ENCODE assay signal across 1 cellular context in the genomic region with DNA sequence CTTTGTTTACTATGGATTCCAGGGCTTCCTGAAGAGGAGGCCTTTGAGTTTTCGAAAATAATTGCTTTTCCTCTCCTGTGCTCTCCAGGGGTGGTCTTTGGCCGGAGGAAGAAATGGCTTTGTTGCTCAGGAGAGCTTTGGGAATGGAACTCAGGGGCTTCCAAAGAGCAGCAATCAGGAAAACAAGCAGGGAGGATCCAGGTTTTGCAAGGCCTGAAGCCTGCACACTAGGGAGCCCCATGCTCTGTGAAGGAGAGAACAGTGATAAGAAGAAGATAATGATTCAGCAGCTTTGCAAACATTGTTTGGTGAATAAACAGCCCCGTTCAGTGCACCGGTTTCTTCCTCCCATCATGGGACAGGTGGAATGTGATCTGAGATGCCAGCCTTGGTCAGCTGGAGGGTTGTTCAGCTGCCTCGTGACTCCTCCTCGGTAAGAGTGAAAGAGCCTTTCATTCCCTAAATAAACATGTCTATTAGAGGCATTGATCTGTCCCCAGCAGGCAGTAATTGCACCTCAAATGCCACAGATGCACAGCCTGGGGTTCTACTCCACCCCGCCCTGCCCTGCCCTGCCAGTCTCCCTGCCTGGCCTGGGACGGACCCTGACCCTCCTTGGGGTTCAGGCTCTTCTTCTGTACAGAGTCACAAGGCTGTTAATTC.
A peak's percentile ranks its signal among the peaks of the same experiment; 100 is the strongest.
TF ChIP-seq lines count a peak whose summit lies in the region.

No MANE protein-coding gene starts in this region.

TF ChIP-seq in HepG2, 621 proteins besides CTCF, POLR2A, EP300 and RAD21 (continued from another document and continues in another):
- TF ChIP-seq SOX6 (IDR thresholded peaks at IDR 0.05) (no peak), SOX6 (CRISPR knock-in tag; IDR thresholded peaks at IDR 0.05) (peak; percentile 97), HIVEP1 (CRISPR knock-in tag; IDR thresholded peaks at IDR 0.05) (peak; percentile 57; the same call in 1 of the 2 replicates), MEIS1 (CRISPR knock-in tag; IDR thresholded peaks at IDR 0.05; ENCODE audit: borderline replicate concordance) (peak; percentile 60; the same call in 1 of the 2 replicates), ESRRA (CRISPR knock-in tag; IDR thresholded peaks at IDR 0.05; ENCODE audit: low read depth) (peak; percentile 61), ZSCAN30 (CRISPR knock-in tag; IDR thresholded peaks at IDR 0.05) (no peak), MAF1 (CRISPR knock-in tag; IDR thresholded peaks at IDR 0.05; ENCODE audit: borderline replicate concordance) (0 out of 2 replicates have a peak, but pooled peaks have one; percentile 21), ZNF121 (CRISPR knock-in tag; IDR thresholded peaks at IDR 0.05) (0 out of 2 replicates have a peak, but pooled peaks have one; percentile 15), ATF7 (IDR thresholded peaks at IDR 0.05) (no peak), ATF7 (CRISPR knock-in tag; IDR thresholded peaks at IDR 0.05) (peak; percentile 60; the same call in 1 of the 2 replicates), DPF2 (CRISPR knock-in tag; IDR thresholded peaks at IDR 0.05; ENCODE audit: borderline replicate concordance, low read depth) (peak; percentile 87; the same call in 1 of the 2 replicates), ZKSCAN8 (CRISPR knock-in tag; IDR thresholded peaks at IDR 0.05; ENCODE audit: borderline replicate concordance) (peak; percentile 88; the same call in 1 of the 2 replicates), ZNF224 (CRISPR knock-in tag; IDR thresholded peaks at IDR 0.05) (peak; percentile 69; the same call in 1 of the 2 replicates), GABPB1 (CRISPR knock-in tag; IDR thresholded peaks at IDR 0.05) (peak; percentile 44), SAP130 (CRISPR knock-in tag; IDR thresholded peaks at IDR 0.05; ENCODE audit: low read depth) (peak; percentile 92), HMG20A (CRISPR knock-in tag; IDR thresholded peaks at IDR 0.05; ENCODE audit: borderline replicate concordance) (peak; percentile 87), RAD51 (IDR thresholded peaks at IDR 0.05; ENCODE audit: borderline replicate concordance) (peak; percentile 38; the same call in 1 of the 2 replicates), RARA (CRISPR knock-in tag; IDR thresholded peaks at IDR 0.05) (peak; percentile 82), ZNF709 (CRISPR knock-in tag; IDR thresholded peaks at IDR 0.05) (no peak; the same call in 1 of the 2 replicates), ARNT (IDR thresholded peaks at IDR 0.05) (no peak), SMAD3 (CRISPR knock-in tag; IDR thresholded peaks at IDR 0.05) (peak; percentile 72; the same call in 1 of the 2 replicates), ZNF644 (CRISPR knock-in tag; IDR thresholded peaks at IDR 0.05; ENCODE audit: low read depth) (peak; percentile 57; the same call in 1 of the 2 replicates), REXO4 (CRISPR knock-in tag; IDR thresholded peaks at IDR 0.05; ENCODE audit: borderline replicate concordance) (no peak), RFX3 (CRISPR knock-in tag; IDR thresholded peaks at IDR 0.05) (no peak), POGZ (CRISPR knock-in tag; IDR thresholded peaks at IDR 0.05) (peak; percentile 82), ZBTB7A (CRISPR knock-in tag; IDR thresholded peaks at IDR 0.05) (peak; percentile 79; the same call in 1 of the 2 replicates), KAT8 (CRISPR knock-in tag; IDR thresholded peaks at IDR 0.05) (peak; percentile 68), HMGA1 (CRISPR knock-in tag; conservative IDR thresholded peaks at IDR 0.05) (no peak)
- TF ChIP-seq, protein P1, sequence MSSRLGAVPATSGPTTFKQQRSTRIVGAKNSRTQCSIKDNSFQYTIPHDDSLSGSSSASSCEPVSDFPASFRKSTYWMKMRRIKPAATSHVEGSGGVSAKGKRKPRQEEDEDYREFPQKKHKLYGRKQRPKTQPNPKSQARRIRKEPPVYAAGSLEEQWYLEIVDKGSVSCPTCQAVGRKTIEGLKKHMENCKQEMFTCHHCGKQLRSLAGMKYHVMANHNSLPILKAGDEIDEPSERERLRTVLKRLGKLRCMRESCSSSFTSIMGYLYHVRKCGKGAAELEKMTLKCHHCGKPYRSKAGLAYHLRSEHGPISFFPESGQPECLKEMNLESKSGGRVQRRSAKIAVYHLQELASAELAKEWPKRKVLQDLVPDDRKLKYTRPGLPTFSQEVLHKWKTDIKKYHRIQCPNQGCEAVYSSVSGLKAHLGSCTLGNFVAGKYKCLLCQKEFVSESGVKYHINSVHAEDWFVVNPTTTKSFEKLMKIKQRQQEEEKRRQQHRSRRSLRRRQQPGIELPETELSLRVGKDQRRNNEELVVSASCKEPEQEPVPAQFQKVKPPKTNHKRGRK (CRISPR knock-in tag; IDR thresholded peaks at IDR 0.05): 0 out of 2 replicates have a peak, but pooled peaks have one; percentile 31
- TF ChIP-seq, protein P2, sequence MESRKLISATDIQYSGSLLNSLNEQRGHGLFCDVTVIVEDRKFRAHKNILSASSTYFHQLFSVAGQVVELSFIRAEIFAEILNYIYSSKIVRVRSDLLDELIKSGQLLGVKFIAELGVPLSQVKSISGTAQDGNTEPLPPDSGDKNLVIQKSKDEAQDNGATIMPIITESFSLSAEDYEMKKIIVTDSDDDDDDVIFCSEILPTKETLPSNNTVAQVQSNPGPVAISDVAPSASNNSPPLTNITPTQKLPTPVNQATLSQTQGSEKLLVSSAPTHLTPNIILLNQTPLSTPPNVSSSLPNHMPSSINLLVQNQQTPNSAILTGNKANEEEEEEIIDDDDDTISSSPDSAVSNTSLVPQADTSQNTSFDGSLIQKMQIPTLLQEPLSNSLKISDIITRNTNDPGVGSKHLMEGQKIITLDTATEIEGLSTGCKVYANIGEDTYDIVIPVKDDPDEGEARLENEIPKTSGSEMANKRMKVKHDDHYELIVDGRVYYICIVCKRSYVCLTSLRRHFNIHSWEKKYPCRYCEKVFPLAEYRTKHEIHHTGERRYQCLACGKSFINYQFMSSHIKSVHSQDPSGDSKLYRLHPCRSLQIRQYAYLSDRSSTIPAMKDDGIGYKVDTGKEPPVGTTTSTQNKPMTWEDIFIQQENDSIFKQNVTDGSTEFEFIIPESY (CRISPR knock-in tag; IDR thresholded peaks at IDR 0.05): peak; percentile 64; the same call in 1 of the 2 replicates
- TF ChIP-seq, protein P3, sequence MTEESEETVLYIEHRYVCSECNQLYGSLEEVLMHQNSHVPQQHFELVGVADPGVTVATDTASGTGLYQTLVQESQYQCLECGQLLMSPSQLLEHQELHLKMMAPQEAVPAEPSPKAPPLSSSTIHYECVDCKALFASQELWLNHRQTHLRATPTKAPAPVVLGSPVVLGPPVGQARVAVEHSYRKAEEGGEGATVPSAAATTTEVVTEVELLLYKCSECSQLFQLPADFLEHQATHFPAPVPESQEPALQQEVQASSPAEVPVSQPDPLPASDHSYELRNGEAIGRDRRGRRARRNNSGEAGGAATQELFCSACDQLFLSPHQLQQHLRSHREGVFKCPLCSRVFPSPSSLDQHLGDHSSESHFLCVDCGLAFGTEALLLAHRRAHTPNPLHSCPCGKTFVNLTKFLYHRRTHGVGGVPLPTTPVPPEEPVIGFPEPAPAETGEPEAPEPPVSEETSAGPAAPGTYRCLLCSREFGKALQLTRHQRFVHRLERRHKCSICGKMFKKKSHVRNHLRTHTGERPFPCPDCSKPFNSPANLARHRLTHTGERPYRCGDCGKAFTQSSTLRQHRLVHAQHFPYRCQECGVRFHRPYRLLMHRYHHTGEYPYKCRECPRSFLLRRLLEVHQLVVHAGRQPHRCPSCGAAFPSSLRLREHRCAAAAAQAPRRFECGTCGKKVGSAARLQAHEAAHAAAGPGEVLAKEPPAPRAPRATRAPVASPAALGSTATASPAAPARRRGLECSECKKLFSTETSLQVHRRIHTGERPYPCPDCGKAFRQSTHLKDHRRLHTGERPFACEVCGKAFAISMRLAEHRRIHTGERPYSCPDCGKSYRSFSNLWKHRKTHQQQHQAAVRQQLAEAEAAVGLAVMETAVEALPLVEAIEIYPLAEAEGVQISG (CRISPR knock-in tag; IDR thresholded peaks at IDR 0.05): peak; percentile 82
- TF ChIP-seq, protein P4, sequence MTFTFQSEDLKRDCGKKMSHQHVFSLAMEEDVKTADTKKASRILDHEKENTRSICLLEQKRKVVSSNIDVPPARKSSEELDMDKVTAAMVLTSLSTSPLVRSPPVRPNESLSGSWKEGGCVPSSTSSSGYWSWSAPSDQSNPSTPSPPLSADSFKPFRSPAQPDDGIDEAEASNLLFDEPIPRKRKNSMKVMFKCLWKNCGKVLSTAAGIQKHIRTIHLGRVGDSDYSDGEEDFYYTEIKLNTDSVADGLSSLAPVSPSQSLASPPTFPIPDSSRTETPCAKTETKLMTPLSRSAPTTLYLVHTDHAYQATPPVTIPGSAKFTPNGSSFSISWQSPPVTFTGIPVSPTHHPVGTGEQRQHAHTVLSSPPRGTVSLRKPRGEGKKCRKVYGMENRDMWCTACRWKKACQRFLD (CRISPR knock-in tag; IDR thresholded peaks at IDR 0.05; ENCODE audit: borderline replicate concordance): peak; percentile 64; the same call in 1 of the 2 replicates
- TF ChIP-seq, protein P5, sequence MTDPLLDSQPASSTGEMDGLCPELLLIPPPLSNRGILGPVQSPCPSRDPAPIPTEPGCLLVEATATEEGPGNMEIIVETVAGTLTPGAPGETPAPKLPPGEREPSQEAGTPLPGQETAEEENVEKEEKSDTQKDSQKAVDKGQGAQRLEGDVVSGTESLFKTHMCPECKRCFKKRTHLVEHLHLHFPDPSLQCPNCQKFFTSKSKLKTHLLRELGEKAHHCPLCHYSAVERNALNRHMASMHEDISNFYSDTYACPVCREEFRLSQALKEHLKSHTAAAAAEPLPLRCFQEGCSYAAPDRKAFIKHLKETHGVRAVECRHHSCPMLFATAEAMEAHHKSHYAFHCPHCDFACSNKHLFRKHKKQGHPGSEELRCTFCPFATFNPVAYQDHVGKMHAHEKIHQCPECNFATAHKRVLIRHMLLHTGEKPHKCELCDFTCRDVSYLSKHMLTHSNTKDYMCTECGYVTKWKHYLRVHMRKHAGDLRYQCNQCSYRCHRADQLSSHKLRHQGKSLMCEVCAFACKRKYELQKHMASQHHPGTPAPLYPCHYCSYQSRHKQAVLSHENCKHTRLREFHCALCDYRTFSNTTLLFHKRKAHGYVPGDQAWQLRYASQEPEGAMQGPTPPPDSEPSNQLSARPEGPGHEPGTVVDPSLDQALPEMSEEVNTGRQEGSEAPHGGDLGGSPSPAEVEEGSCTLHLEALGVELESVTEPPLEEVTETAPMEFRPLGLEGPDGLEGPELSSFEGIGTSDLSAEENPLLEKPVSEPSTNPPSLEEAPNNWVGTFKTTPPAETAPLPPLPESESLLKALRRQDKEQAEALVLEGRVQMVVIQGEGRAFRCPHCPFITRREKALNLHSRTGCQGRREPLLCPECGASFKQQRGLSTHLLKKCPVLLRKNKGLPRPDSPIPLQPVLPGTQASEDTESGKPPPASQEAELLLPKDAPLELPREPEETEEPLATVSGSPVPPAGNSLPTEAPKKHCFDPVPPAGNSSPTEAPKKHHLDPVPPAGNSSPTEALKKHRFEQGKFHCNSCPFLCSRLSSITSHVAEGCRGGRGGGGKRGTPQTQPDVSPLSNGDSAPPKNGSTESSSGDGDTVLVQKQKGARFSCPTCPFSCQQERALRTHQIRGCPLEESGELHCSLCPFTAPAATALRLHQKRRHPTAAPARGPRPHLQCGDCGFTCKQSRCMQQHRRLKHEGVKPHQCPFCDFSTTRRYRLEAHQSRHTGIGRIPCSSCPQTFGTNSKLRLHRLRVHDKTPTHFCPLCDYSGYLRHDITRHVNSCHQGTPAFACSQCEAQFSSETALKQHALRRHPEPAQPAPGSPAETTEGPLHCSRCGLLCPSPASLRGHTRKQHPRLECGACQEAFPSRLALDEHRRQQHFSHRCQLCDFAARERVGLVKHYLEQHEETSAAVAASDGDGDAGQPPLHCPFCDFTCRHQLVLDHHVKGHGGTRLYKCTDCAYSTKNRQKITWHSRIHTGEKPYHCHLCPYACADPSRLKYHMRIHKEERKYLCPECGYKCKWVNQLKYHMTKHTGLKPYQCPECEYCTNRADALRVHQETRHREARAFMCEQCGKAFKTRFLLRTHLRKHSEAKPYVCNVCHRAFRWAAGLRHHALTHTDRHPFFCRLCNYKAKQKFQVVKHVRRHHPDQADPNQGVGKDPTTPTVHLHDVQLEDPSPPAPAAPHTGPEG (CRISPR knock-in tag; IDR thresholded peaks at IDR 0.05): peak; percentile 27; the same call in 1 of the 2 replicates
- TF ChIP-seq, protein P6, sequence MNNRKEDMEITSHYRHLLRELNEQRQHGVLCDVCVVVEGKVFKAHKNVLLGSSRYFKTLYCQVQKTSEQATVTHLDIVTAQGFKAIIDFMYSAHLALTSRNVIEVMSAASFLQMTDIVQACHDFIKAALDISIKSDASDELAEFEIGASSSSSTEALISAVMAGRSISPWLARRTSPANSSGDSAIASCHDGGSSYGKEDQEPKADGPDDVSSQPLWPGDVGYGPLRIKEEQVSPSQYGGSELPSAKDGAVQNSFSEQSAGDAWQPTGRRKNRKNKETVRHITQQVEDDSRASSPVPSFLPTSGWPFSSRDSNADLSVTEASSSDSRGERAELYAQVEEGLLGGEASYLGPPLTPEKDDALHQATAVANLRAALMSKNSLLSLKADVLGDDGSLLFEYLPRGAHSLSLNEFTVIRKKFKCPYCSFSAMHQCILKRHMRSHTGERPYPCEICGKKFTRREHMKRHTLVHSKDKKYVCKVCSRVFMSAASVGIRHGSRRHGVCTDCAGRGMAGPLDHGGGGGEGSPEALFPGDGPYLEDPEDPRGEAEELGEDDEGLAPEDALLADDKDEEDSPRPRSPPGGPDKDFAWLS (CRISPR knock-in tag; IDR thresholded peaks at IDR 0.05; ENCODE audit: borderline replicate concordance): 0 out of 2 replicates have a peak, but pooled peaks have one; percentile 28
- TF ChIP-seq, protein P7, sequence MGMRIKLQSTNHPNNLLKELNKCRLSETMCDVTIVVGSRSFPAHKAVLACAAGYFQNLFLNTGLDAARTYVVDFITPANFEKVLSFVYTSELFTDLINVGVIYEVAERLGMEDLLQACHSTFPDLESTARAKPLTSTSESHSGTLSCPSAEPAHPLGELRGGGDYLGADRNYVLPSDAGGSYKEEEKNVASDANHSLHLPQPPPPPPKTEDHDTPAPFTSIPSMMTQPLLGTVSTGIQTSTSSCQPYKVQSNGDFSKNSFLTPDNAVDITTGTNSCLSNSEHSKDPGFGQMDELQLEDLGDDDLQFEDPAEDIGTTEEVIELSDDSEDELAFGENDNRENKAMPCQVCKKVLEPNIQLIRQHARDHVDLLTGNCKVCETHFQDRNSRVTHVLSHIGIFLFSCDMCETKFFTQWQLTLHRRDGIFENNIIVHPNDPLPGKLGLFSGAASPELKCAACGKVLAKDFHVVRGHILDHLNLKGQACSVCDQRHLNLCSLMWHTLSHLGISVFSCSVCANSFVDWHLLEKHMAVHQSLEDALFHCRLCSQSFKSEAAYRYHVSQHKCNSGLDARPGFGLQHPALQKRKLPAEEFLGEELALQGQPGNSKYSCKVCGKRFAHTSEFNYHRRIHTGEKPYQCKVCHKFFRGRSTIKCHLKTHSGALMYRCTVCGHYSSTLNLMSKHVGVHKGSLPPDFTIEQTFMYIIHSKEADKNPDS (CRISPR knock-in tag; IDR thresholded peaks at IDR 0.05): no peak; the same call in 1 of the 2 replicates
- TF ChIP-seq, protein P8, sequence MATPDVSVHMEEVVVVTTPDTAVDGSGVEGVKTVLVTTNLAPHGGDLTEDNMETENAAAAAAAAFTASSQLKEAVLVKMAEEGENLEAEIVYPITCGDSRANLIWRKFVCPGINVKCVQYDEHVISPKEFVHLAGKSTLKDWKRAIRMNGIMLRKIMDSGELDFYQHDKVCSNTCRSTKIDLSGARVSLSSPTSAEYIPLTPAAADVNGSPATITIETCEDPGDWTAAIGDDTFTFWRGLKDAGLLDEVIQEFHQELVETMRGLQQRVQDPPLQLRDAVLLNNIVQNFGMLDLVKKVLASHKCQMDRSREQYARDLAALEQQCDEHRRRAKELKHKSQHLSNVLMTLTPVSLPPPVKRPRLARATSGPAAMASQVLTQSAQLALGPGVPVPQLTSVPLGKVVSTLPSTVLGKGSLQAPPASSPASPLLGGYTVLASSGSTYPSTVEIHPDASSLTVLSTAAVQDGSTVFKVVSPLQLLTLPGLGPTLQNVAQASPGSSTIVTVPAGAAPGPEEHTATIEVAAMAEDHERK (CRISPR knock-in tag; IDR thresholded peaks at IDR 0.05; ENCODE audit: low read depth): 0 out of 2 replicates have a peak, but pooled peaks have one; percentile 24
- TF ChIP-seq, protein P9, sequence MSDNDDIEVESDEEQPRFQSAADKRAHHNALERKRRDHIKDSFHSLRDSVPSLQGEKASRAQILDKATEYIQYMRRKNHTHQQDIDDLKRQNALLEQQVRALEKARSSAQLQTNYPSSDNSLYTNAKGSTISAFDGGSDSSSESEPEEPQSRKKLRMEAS (IDR thresholded peaks at IDR 0.05): peak; percentile 80
